ENCODE assay signal across 1 cellular context in the genomic region with DNA sequence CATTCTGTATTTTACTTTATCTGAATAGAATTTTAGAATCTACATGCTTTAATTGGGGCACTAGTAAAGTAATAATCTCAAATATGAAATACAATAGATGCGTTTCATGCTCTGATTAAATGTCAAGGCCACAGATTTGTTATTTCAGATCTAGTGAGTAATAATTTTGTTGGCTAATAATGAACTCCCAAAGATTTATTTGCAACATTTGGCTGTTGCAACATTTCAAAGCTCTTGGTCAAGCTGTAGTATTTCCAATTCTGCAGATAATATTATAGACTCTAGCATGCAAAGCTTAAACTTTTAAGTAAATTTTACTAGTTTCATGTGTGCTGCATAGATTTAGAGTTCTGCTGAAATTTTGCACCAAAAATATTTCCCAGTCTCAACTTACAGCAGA.
TF ChIP-seq lines count a peak whose summit lies in the region.

No MANE protein-coding gene starts in this region.

TF ChIP-seq in IMR-90, 13 proteins besides CTCF, POLR2A, EP300 and RAD21 (continued from another document):
- no peak for TF ChIP-seq MXI1 (IDR thresholded peaks at IDR 0.05; ENCODE audit: borderline replicate concordance, low read depth, low read length)
